ENCODE assay signal across 1 cellular context in genomic region chr19:19372656-19373416, GRCh38.
TF ChIP-seq lines count a peak whose summit lies in the region.

No MANE protein-coding gene starts in this region.

TF ChIP-seq in H1, 55 proteins besides CTCF, POLR2A, EP300 and RAD21:
- no peak for TF ChIP-seq POLR2AphosphoS5 (IDR thresholded peaks at IDR 0.05; ENCODE audit: low read depth, low read length)
- no peak for TF ChIP-seq HDAC6 (IDR thresholded peaks at IDR 0.05; ENCODE audit: low read depth, low read length)
- no peak for TF ChIP-seq PHF8 (conservative IDR thresholded peaks at IDR 0.05; ENCODE audit: low read depth, low read length)
- TF ChIP-seq SIRT6 (IDR thresholded peaks at IDR 0.05; ENCODE audit: low read length): no peak
- no peak for TF ChIP-seq ATF3 (IDR thresholded peaks at IDR 0.05; ENCODE audit: insufficient read depth, low read depth, low read length)
- TF ChIP-seq NANOG (IDR thresholded peaks at IDR 0.05; ENCODE audit: insufficient read depth, low read depth, low read length, poor library complexity, severe bottlenecking): no peak
